Comparison of ENCODE assay signal across 18 cellular contexts in genomic region chr2:102074167-102074778, GRCh38.
DNase-seq lines count a peak whose midpoint lies in the region; ATAC-seq lines count a peak whose summit lies in the region.
"Had no signal": no experiment of that assay in that cellular context is flagged by ENCODE, and none has a peak within 500 bp of the region (broad histone marks: within the 10 kb centered on the region; RNA-seq: fewer than 3 reads in every experiment).

No MANE protein-coding gene starts in this region.

- no peaks in the 10 kb centered on the region for H3K4me1 ChIP-seq in SJCRH30

- no peak overlapping the region for H3K4me3 ChIP-seq in SJCRH30
- H3K4me3 ChIP-seq: breast epithelium, spleen, vagina had no signal

- ATAC-seq in HG03175 (IDR thresholded peaks at IDR 0.05; ENCODE audit: unreplicated experiment) = no peak
- ATAC-seq: activated naive CD4-positive, alpha-beta T cell treated with anti-CD3 and anti-CD28 coated beads, Interleukin-2, amount 50 U/mL, for 72 hours had no signal

- H3K27me3 ChIP-seq in SJCRH30 = no peaks in the 10 kb centered on the region
- H3K27me3 ChIP-seq: breast epithelium, vagina had no signal

- H3K36me3 ChIP-seq in SJCRH30 = no peaks in the 10 kb centered on the region
- H3K36me3 ChIP-seq: breast epithelium, vagina had no signal

- H3K27ac ChIP-seq in SJCRH30 = no peak overlapping the region
- H3K27ac ChIP-seq: breast epithelium, KMS-11, vagina had no signal

- H3K9me3 ChIP-seq in SJCRH30 (replicated peaks) = no peaks in the 10 kb centered on the region
- H3K9me3 ChIP-seq: breast epithelium, spleen, vagina had no signal

- DNase-seq in CD1c-positive myeloid dendritic cell (ENCODE audit: extremely low spot score) = peak; percentile 76
- DNase-seq in KG1 (lab: John Stamatoyannopoulos, UW) = peak; percentile 32
- peak; percentile 56 for DNase-seq in SKM-1 (lab: John Stamatoyannopoulos, UW; ENCODE audit: unreplicated experiment)
- DNase-seq in medulla oblongata (ENCODE audit: extremely low spot score) = peak; percentile 58
- no peak for DNase-seq in foreskin melanocyte
- DNase-seq in HT-29 (ENCODE audit: low spot score) = no peak
- no peak for DNase-seq in SJCRH30
- DNase-seq: Calu3, HFFc6, hippocampal formation, NCI-H1436 treated with DMSO at 0.1 percent for 48 hours, spleen, SW 1271 had no signal

Comparison
In these comparisons a context has a peak if more than half of its experiments do, and no peak if none do; other contexts are left out.
1. DNase-seq: peak in CD1c-positive myeloid dendritic cell (single experiment), KG1 (single experiment), SKM-1 (single experiment) and medulla oblongata (single experiment); none in foreskin melanocyte (single experiment), HT-29 (single experiment) and SJCRH30 (0 of 2).